In genomic region chr3:197001106-197001971, GRCh38 we compare ENCODE assay signal across 11 cellular contexts. TPM values are rescaled to one million over a fixed set of nuclear protein-coding genes. Genes with fewer than 3 reads are reported as not detected.
DNase-seq lines count a peak whose midpoint lies in the region; ATAC-seq and TF ChIP-seq lines count a peak whose summit lies in the region.
"Had no signal": no experiment of that assay in that cellular context is flagged by ENCODE, and none has a peak within 500 bp of the region (broad histone marks: within the 10 kb centered on the region; RNA-seq: fewer than 3 reads in every experiment).

No MANE protein-coding gene starts in this region.

- no peak for TF ChIP-seq POLR2A in tibial nerve (IDR thresholded peaks at IDR 0.05)

- TF ChIP-seq CTCF in tibial nerve (IDR thresholded peaks at IDR 0.05): no peak

- H3K9me3 Mint-ChIP-seq in activated naive CD4-positive, alpha-beta T cell treated with anti-CD3 and anti-CD28 coated beads for 36 hours: no peaks in the 10 kb centered on the region
- no peaks in the 10 kb centered on the region for H3K9me3 Mint-ChIP-seq in activated CD8-positive, alpha-beta T cell treated with anti-CD3 and anti-CD28 coated beads, Interleukin-2, amount 10 ng/mL, durations not matched to agents 7 days and 5 days (ENCODE audit: insufficient read depth)

- CTCF ChIA-PET in activated naive CD4-positive, alpha-beta T cell treated with anti-CD3 and anti-CD28 coated beads for 36 hours (lab: Charles Lee): interaction anchor here (0.6 to 2.1 kb wide), 2 partner anchors 28 to 183 kb away, joined by 3 to 15 read pairs; partner anchors contain the start of gene MELTF
- CTCF ChIA-PET in activated CD8-positive, alpha-beta T cell treated with anti-CD3 and anti-CD28 coated beads, Interleukin-2, amount 10 ng/mL, durations not matched to agents 7 days and 5 days (lab: Charles Lee): interaction anchor here (0.8 to 6.1 kb wide), 2 partner anchors 29 to 52 kb away, joined by 3 to 41 read pairs; partner anchors contain the start of gene MELTF

- H3K4me1 ChIP-seq in tibial nerve: peaks cover 0 to 17% (median 4%) of the 10 kb centered on the region in 4 donors
- H3K4me1 ChIP-seq in effector memory CD4-positive, alpha-beta T cell (ENCODE audit: control insufficient read depth, insufficient read depth, low read length, poor library complexity, severe bottlenecking): peaks cover 9% of the 10 kb centered on the region

- TF ChIP-seq EP300 in tibial nerve (IDR thresholded peaks at IDR 0.05): no peak

- H3K4me3 Mint-ChIP-seq in activated naive CD4-positive, alpha-beta T cell treated with anti-CD3 and anti-CD28 coated beads for 36 hours: peak overlapping the region; percentile 47
- peak overlapping the region; percentile 59 for H3K4me3 Mint-ChIP-seq in activated CD8-positive, alpha-beta T cell treated with anti-CD3 and anti-CD28 coated beads, Interleukin-2, amount 10 ng/mL, durations not matched to agents 7 days and 5 days

- H3K27me3 ChIP-seq in layer of hippocampus (ENCODE audit: control insufficient read depth, insufficient read depth, low read length) (no peaks in the 10 kb centered on the region), tibial nerve (no peaks in the 10 kb centered on the region)
- H3K27me3 ChIP-seq in effector memory CD4-positive, alpha-beta T cell (replicated peaks; ENCODE audit: control insufficient read depth, insufficient read depth, low read length, poor library complexity, severe bottlenecking): no peaks in the 10 kb centered on the region
- H3K27me3 ChIP-seq: thyroid gland had no signal

- no peak for ATAC-seq in activated CD8-positive, alpha-beta T cell treated with anti-CD3 and anti-CD28 coated beads, Interleukin-2, amount 10 ng/mL, durations not matched to agents 7 days and 5 days

- DNase-seq in activated naive CD4-positive, alpha-beta T cell treated with anti-CD3 and anti-CD28 coated beads for 36 hours: no peak
- DNase-seq in activated naive CD4-positive, alpha-beta T cell treated with Interleukin-2 at 50 U/mL for 16 hours: no peak
- DNase-seq in activated CD8-positive, alpha-beta T cell treated with anti-CD3 and anti-CD28 coated beads, Interleukin-2, amount 10 ng/mL, durations not matched to agents 7 days and 5 days: no peak
- DNase-seq in tibial nerve (ENCODE audit: low spot score in 2 of 2) (no peak), mucosa of gallbladder (ENCODE audit: low spot score) (no peak)
- no peak for DNase-seq in effector memory CD4-positive, alpha-beta T cell
- DNase-seq in NK-92 treated with Interleukin-12 subunit alpha and Interleukin-12 subunit beta, amount 100 ng/mL, for 24 hours (lab: John Stamatoyannopoulos, UW): no peak
- DNase-seq: NCI-H1092 treated with DMSO at 0.1 percent for 48 hours, SW 1271 had no signal

- WGBS in tibial nerve, 2 donors: 91 to 95% methylated on average over 20 of the region's 20 CpGs

- POLR2A ChIA-PET in activated CD8-positive, alpha-beta T cell treated with anti-CD3 and anti-CD28 coated beads, Interleukin-2, amount 10 ng/mL, durations not matched to agents 7 days and 5 days (lab: Charles Lee): interaction anchor here (1.0 kb wide), 1 partner anchor 296 kb away, joined by 3 read pairs; no protein-coding TSS in a partner anchor

- H3K27ac Mint-ChIP-seq in activated naive CD4-positive, alpha-beta T cell treated with anti-CD3 and anti-CD28 coated beads for 36 hours: no peak overlapping the region
- H3K27ac Mint-ChIP-seq in activated CD8-positive, alpha-beta T cell treated with anti-CD3 and anti-CD28 coated beads, Interleukin-2, amount 10 ng/mL, durations not matched to agents 7 days and 5 days: peak overlapping the region; percentile 85

- H3K36me3 ChIP-seq in tibial nerve: no peaks in the 10 kb centered on the region
- H3K36me3 ChIP-seq in effector memory CD4-positive, alpha-beta T cell (ENCODE audit: control insufficient read depth, insufficient read depth, low read length): no peaks in the 10 kb centered on the region
- H3K36me3 ChIP-seq: thyroid gland had no signal

- H3K27ac ChIP-seq in layer of hippocampus (ENCODE audit: low read depth, low read length) (peak overlapping the region; percentile 57), tibial nerve (peak overlapping the region; percentile 73 to 95 (median 86))
- H3K27ac ChIP-seq in effector memory CD4-positive, alpha-beta T cell (ENCODE audit: insufficient read depth, low read length, poor library complexity, severe bottlenecking): no peak overlapping the region

- peak overlapping the region in 1 of 4 donors; percentile 69 for H3K4me3 ChIP-seq in tibial nerve
- H3K4me3 ChIP-seq in effector memory CD4-positive, alpha-beta T cell (ENCODE audit: insufficient read depth, low read depth, low read length, poor library complexity, severe bottlenecking): no peak overlapping the region

- H3K9me3 ChIP-seq in tibial nerve: peaks cover 0 to 3% (median 0%) of the 10 kb centered on the region in 4 donors
- no peaks in the 10 kb centered on the region for H3K9me3 ChIP-seq in effector memory CD4-positive, alpha-beta T cell (ENCODE audit: control insufficient read depth, low read length)
- H3K9me3 ChIP-seq: thyroid gland had no signal

- H3K27me3 Mint-ChIP-seq in activated naive CD4-positive, alpha-beta T cell treated with anti-CD3 and anti-CD28 coated beads for 36 hours (ENCODE audit: low read depth): no peaks in the 10 kb centered on the region
- peaks cover 2% of the 10 kb centered on the region for H3K27me3 Mint-ChIP-seq in activated CD8-positive, alpha-beta T cell treated with anti-CD3 and anti-CD28 coated beads, Interleukin-2, amount 10 ng/mL, durations not matched to agents 7 days and 5 days (ENCODE audit: low read depth)

- peaks cover 8% of the 10 kb centered on the region for H3K4me1 Mint-ChIP-seq in activated naive CD4-positive, alpha-beta T cell treated with anti-CD3 and anti-CD28 coated beads for 36 hours (ENCODE audit: low read depth)
- peaks cover 12% of the 10 kb centered on the region for H3K4me1 Mint-ChIP-seq in activated CD8-positive, alpha-beta T cell treated with anti-CD3 and anti-CD28 coated beads, Interleukin-2, amount 10 ng/mL, durations not matched to agents 7 days and 5 days (ENCODE audit: low read depth)

- intact Hi-C loops in activated naive CD4-positive, alpha-beta T cell treated with anti-CD3 and anti-CD28 coated beads for 36 hours (cut with micrococcal nuclease): loop anchor here (5.0 kb wide), 1 partner anchor 296 kb away; the partner anchor contains the start of gene DLG1

- no peaks in the 10 kb centered on the region for H3K36me3 Mint-ChIP-seq in activated naive CD4-positive, alpha-beta T cell treated with anti-CD3 and anti-CD28 coated beads for 36 hours (ENCODE audit: low read depth)
- H3K36me3 Mint-ChIP-seq in activated CD8-positive, alpha-beta T cell treated with anti-CD3 and anti-CD28 coated beads, Interleukin-2, amount 10 ng/mL, durations not matched to agents 7 days and 5 days (ENCODE audit: low read depth): no peaks in the 10 kb centered on the region

RNA-seq across cellular contexts. Expression of gene MELTF, which starts 28.3 kb away (rescaled TPM):
- 1 to 10 TPM; 5.1 to 5.5 TPM for total RNA-seq in activated naive CD4-positive, alpha-beta T cell treated with anti-CD3 and anti-CD28 coated beads for 36 hours
- total RNA-seq in activated CD8-positive, alpha-beta T cell treated with anti-CD3 and anti-CD28 coated beads, Interleukin-2, amount 10 ng/mL, durations not matched to agents 7 days and 5 days: 1 to 10 TPM; 7.6 to 8.2 TPM
- total RNA-seq in tibial nerve (1 to 10 TPM; 3.3 to 8.8 (median 7.0) TPM), mucosa of gallbladder (2.8 TPM)

RNA-seq across cellular contexts. Expression of gene PIGZ, which starts 32.7 kb away (rescaled TPM):
- total RNA-seq in activated naive CD4-positive, alpha-beta T cell treated with anti-CD3 and anti-CD28 coated beads for 36 hours: under 1 TPM; 0.12 to 0.26 TPM
- total RNA-seq in activated CD8-positive, alpha-beta T cell treated with anti-CD3 and anti-CD28 coated beads, Interleukin-2, amount 10 ng/mL, durations not matched to agents 7 days and 5 days: 1 to 10 TPM in 1 of 2 experiments, under 1 TPM in 1; 0.81 to 1.9 TPM
- total RNA-seq in tibial nerve (10 to 100 TPM; 14.9 to 31.8 (median 25.7) TPM), mucosa of gallbladder (7.5 TPM)

RNA-seq across cellular contexts. Expression of gene NCBP2, which starts 59.0 kb away (rescaled TPM):
- 10 to 100 TPM; 91.7 to 98.3 TPM for total RNA-seq in activated naive CD4-positive, alpha-beta T cell treated with anti-CD3 and anti-CD28 coated beads for 36 hours
- total RNA-seq in activated CD8-positive, alpha-beta T cell treated with anti-CD3 and anti-CD28 coated beads, Interleukin-2, amount 10 ng/mL, durations not matched to agents 7 days and 5 days: 10 to 100 TPM; 49.1 to 52.4 TPM
- 10 to 100 TPM; 25.1 to 45.6 (median 36.6) TPM for total RNA-seq in tibial nerve
- total RNA-seq in mucosa of gallbladder: 48.7 TPM
